Comparison of ENCODE assay signal across 8 cellular contexts in genomic region chr5:40834849-40835787, GRCh38. TPM values are rescaled to one million over a fixed set of nuclear protein-coding genes. Genes with fewer than 3 reads are reported as not detected.
DNase-seq lines count a peak whose midpoint lies in the region; ATAC-seq, FAIRE-seq and TF ChIP-seq lines count a peak whose summit lies in the region.

Gene RPL37, minus strand, starts transcription at chr5:40835222. Its CDS starts 37 bp downstream, at chr5:40835185.

- H3K4me3 ChIP-seq in GM12864 (ENCODE audit: low read depth, low read length) (peak within 1 kb of the TSS; percentile 95), pancreas (peak within 1 kb of the TSS; percentile 69 to 80 (median 76)), tibial artery (peak within 1 kb of the TSS; percentile 61 to 64)

- H3K36me3 ChIP-seq in pancreas (peaks cover 0 to 34% (median 30%) of the 10 kb centered on the region in 3 donors), tibial artery (peaks cover 33 to 40% (median 38%) of the 10 kb centered on the region in 3 donors)

- no peak for FAIRE-seq in pancreas (lab: Jason Lieb, UNC)

- intact Hi-C loops in Right ventricle myocardium inferior (cut with DNase I): loop anchor here (1.0 to 2.0 kb wide), 2 partner anchors 37 to 80 kb away; partner anchors contain the start of genes PRKAA1 and TTC33
- intact Hi-C loops in pancreas (cut with DNase I): no loop called here
- intact Hi-C loops in tibial artery (cut with DNase I; ENCODE audit: low total_unique reads): loop anchor here (10.0 kb wide), 1 partner anchor 80 kb away; the partner anchor contains the start of gene TTC33

- 1% methylated on average over 61 of the region's 61 CpGs for WGBS in pancreas, 2 donors

- H3K27me3 ChIP-seq in pancreas (no peaks in the 10 kb centered on the region), tibial artery (no peaks in the 10 kb centered on the region)

- H3K27ac ChIP-seq in pancreas: peak within 1 kb of the TSS; percentile 80 to 95 (median 90)
- H3K27ac ChIP-seq in tibial artery: peak within 1 kb of the TSS; percentile 93 to 94

- H3K4me1 ChIP-seq in pancreas (peaks cover 11 to 13% (median 13%) of the 10 kb centered on the region in 3 donors), tibial artery (peaks cover 0 to 23% (median 15%) of the 10 kb centered on the region in 4 donors)

- no peak for TF ChIP-seq CTCF in GM12864 (IDR thresholded peaks at IDR 0.05; ENCODE audit: low read depth, low read length, missing control alignments)
- no peak for TF ChIP-seq CTCF in pancreas (IDR thresholded peaks at IDR 0.05)
- no peak for TF ChIP-seq CTCF in tibial artery (IDR thresholded peaks at IDR 0.05)

- no peaks in the 10 kb centered on the region for H3K9me3 ChIP-seq in pancreas
- no peaks in the 10 kb centered on the region for H3K9me3 ChIP-seq in tibial artery

- DNase-seq in GM12864 (ENCODE audit: low read depth) (peak; percentile 93), NCI-H1417 (lab: John Stamatoyannopoulos, UW) (peak; percentile 89 to 97 (median 93)), SW 1271 (lab: John Stamatoyannopoulos, UW) (peak; percentile 95 to 99), Right ventricle myocardium inferior (ENCODE audit: missing footprints) (peak; percentile 97), pancreas (peak; percentile 92 to 97 (median 95)), tibial artery (peak; percentile 95 to 98)
- DNase-seq in activated naive CD8-positive, alpha-beta T cell treated with anti-CD3 and anti-CD28 coated beads, Interleukin-2, amount 50 U/mL, for 16 hours (ENCODE audit: low read depth, low spot score): peak; percentile 80

- ATAC-seq in HG02759 (IDR thresholded peaks at IDR 0.05; ENCODE audit: unreplicated experiment) (peak; percentile 97), Right ventricle myocardium inferior (peak; percentile 100), pancreas (peak; percentile 99 to 100 (median 99))

RNA-seq across cellular contexts. Expression of gene RPL37, which starts in this region (rescaled TPM):
- total RNA-seq in Right ventricle myocardium inferior (693 TPM), pancreas (100 to 1,000 TPM; 544 to 898 (median 729) TPM)
- polyA plus RNA-seq in pancreas: 1,000 to 10,000 TPM; 1,071 to 1,157 TPM

Comparison
In these comparisons a context has a peak if more than half of its experiments do, and no peak if none do; other contexts are left out.
1. Peak in every context shown above with its lines: DNase-seq, ATAC-seq, H3K4me3 ChIP-seq and H3K27ac ChIP-seq.
2. intact Hi-C loops: an anchor here in Right ventricle myocardium inferior (1.0 to 2.0 kb wide) and tibial artery (10.0 kb wide); none called in pancreas.